1 cellular context compared by ENCODE assay signal in the genomic region with DNA sequence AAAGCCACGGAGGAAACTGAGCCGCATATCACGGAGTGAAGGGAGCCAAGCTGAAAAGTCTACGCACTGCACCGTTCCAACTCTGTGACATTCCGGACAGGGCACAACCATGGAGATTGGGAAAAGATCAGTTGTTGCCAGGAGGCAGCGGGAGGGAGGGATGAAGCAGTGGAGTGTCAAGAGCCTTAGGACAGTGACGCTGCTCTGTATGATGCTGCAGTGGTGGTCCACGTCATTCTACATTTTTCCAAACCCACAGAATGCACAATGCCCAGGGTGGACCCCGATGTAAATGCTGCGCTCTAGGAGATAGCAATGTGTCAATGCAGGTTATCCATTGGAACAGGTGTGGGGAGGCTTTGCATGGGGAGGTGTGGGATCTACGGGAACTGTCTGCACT.
TF ChIP-seq lines count a peak whose summit lies in the region.

No MANE protein-coding gene starts in this region.

TF ChIP-seq in H1, 55 proteins besides CTCF, POLR2A, EP300 and RAD21:
- TF ChIP-seq NANOG (IDR thresholded peaks at IDR 0.05; ENCODE audit: insufficient read depth, low read depth, low read length, poor library complexity, severe bottlenecking) (no peak), PHF8 (conservative IDR thresholded peaks at IDR 0.05; ENCODE audit: low read depth, low read length) (no peak), HDAC6 (IDR thresholded peaks at IDR 0.05; ENCODE audit: low read depth, low read length) (no peak), SUZ12 (IDR thresholded peaks at IDR 0.05; ENCODE audit: low read length) (no peak), TEAD4 (IDR thresholded peaks at IDR 0.05; ENCODE audit: low read depth, low read length) (no peak), CBX5 (IDR thresholded peaks at IDR 0.05; ENCODE audit: low read depth, low read length) (no peak), KDM1A (IDR thresholded peaks at IDR 0.05; ENCODE audit: borderline replicate concordance, low read length) (no peak), GABPA (IDR thresholded peaks at IDR 0.05; ENCODE audit: borderline replicate concordance, insufficient read depth, low read length) (no peak), HDAC2 (IDR thresholded peaks at IDR 0.05; ENCODE audit: borderline replicate concordance in 1 of 2, low read depth in 2 of 2, low read length in 2 of 2) (no peak), SP1 (IDR thresholded peaks at IDR 0.05; ENCODE audit: low read depth, low read length) (no peak), TCF12 (IDR thresholded peaks at IDR 0.05; ENCODE audit: low read depth, low read length) (no peak), SP2 (IDR thresholded peaks at IDR 0.05; ENCODE audit: low read length) (no peak)
- TF ChIP-seq, protein P1, sequence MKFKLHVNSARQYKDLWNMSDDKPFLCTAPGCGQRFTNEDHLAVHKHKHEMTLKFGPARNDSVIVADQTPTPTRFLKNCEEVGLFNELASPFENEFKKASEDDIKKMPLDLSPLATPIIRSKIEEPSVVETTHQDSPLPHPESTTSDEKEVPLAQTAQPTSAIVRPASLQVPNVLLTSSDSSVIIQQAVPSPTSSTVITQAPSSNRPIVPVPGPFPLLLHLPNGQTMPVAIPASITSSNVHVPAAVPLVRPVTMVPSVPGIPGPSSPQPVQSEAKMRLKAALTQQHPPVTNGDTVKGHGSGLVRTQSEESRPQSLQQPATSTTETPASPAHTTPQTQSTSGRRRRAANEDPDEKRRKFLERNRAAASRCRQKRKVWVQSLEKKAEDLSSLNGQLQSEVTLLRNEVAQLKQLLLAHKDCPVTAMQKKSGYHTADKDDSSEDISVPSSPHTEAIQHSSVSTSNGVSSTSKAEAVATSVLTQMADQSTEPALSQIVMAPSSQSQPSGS (IDR thresholded peaks at IDR 0.05; ENCODE audit: low read length) = no peak
